ENCODE assay signal across 8 cellular contexts in the genomic region with DNA sequence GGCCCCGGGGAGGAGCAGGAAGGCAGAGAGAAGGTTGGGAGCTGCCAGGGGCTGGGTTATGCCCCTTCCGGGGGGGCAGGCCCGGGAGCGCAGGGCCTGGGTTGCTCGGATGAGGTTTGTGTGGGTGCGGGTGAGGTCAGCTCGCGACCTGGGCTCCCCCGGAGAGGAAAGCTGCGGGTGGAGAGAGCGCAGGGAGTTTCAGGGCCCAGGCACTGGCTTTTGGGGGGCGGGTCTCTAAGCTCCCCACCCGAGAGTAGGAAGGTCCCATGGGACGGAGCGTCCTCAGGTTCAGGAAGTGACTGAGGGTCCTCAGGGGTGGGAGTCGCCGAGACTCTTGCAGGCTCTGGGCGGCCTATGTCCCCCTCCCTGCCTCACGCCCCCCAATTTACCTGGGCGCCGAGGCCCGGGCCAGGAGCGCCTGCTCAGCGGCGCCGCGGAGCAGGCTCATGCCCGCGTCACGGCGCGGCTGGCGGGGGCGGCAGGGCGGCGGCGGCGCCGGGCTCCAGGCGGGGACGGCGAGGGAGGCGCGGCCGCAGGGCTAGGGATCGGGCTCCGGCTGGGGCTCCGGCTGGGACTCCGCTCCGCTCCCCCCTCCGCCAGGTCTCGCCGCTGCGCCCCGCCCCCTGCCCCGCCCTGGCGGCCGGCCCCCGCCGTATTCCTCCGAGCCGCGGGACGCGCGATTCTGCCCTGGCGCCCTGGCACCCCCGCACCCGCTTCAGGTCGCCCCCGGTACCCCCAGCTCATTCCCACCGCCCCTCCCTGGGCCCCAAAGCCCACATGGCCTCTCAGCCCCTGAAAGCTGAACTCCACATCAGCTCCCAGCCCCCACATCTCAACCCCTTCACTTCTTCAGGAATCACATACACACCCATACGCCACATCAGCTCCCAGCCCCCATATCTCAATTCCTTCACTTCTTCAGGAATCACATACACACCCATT.
DNase-seq lines count a peak whose midpoint lies in the region; TF ChIP-seq lines count a peak whose summit lies in the region.

A gene (minus strand): TSS at position 578 of the 942 bp plus-strand sequence. CDS start 6,986 bp downstream, outside the sequence.

- H3K4me3 ChIP-seq in GM12865 (ENCODE audit: low read depth, low read length): peak within 1 kb of the TSS; percentile 62
- peak within 1 kb of the TSS; percentile 54 for H3K4me3 ChIP-seq in HFF-Myc (replicated peaks; ENCODE audit: low read depth, low read length)
- peak within 1 kb of the TSS; percentile 78 to 91 for H3K4me3 ChIP-seq in cardiac fibroblast (replicated peaks in 1 of 2; ENCODE audit: low read depth in 2 of 2, low read length in 2 of 2)

- DNase-seq in GM12865 (ENCODE audit: low read depth) (peak; percentile 74), HFF-Myc (ENCODE audit: extremely low read depth, low read depth) (no peak), NCI-H1092 (lab: John Stamatoyannopoulos, UW) (peak; percentile 42), cardiac fibroblast (ENCODE audit: low read depth in 2 of 2) (peak; percentile 54 to 73), iris pigment epithelial cell (ENCODE audit: low read depth) (peak; percentile 69), pons (ENCODE audit: low spot score) (no peak)
- peak; percentile 60 to 65 (median 62) for DNase-seq in activated CD4-positive, CD25-positive, alpha-beta regulatory T cell (lab: John Stamatoyannopoulos, UW)
- DNase-seq in stimulated activated CD4-positive, alpha-beta T cell treated with anti-CD3 and anti-CD28 coated beads, Interleukin-12 subunit alpha, Interleukin-12 subunit beta, amount 100 ng/mL, for 4 hours: peak; percentile 82

- TF ChIP-seq CTCF in GM12865 (IDR thresholded peaks at IDR 0.05; ENCODE audit: insufficient read depth, low read depth, low read length, missing control alignments): no peak
- TF ChIP-seq CTCF in HFF-Myc (IDR thresholded peaks at IDR 0.05; ENCODE audit: low read depth, low read length, missing control alignments): no peak
- TF ChIP-seq CTCF in cardiac fibroblast (IDR thresholded peaks at IDR 0.05; ENCODE audit: low read depth, low read length): no peak

Comparison
In these comparisons a context has a peak if more than half of its experiments do, and no peak if none do; other contexts are left out.
1. DNase-seq: peak in GM12865 (single experiment), NCI-H1092 (single experiment), activated CD4-positive, CD25-positive, alpha-beta regulatory T cell (4 of 4), cardiac fibroblast (2 of 2), iris pigment epithelial cell (single experiment) and stimulated activated CD4-positive, alpha-beta T cell treated with anti-CD3 and anti-CD28 coated beads, Interleukin-12 subunit alpha, Interleukin-12 subunit beta, amount 100 ng/mL, for 4 hours (single experiment); none in HFF-Myc (single experiment) and pons (single experiment).
2. Peak in every context shown above with its lines, with median percentiles within 50 percentile points of each other: H3K4me3 ChIP-seq.